ENCODE assay signal across 22 cellular contexts in genomic region chr7:84144480-84144879, GRCh38. TPM values are rescaled to one million over a fixed set of nuclear protein-coding genes. Genes with fewer than 3 reads are reported as not detected.
DNase-seq lines count a peak whose midpoint lies in the region; TF ChIP-seq lines count a peak whose summit lies in the region.
"Had no signal": no experiment of that assay in that cellular context is flagged by ENCODE, and none has a peak within 500 bp of the region (broad histone marks: within the 10 kb centered on the region; RNA-seq: fewer than 3 reads in every experiment).

No MANE protein-coding gene starts in this region.

- no peak overlapping the region for H3K18ac ChIP-seq in H9 (ENCODE audit: insufficient read length, low read depth, low read length)

- peak overlapping the region; percentile 51 for H3K4me2 ChIP-seq in H9 (ENCODE audit: insufficient read depth, insufficient read length, low read length)
- H3K4me2 ChIP-seq: BLaER1 had no signal

- H3K27ac Mint-ChIP-seq in H9 (peak overlapping the region; percentile 95 to 98 (median 97); a peak in 6 of 7 replicates), neural crest cell (ENCODE audit: unreplicated experiment) (peak overlapping the region; percentile 60)
- H3K27ac Mint-ChIP-seq: activated T-helper 2 cell treated with anti-CD3 and anti-CD28 coated beads, Interferon-gamma antibody, Interleukin-2, Interleukin-4, amounts not matched to agents 10 μg/mL and 5 μg/mL and 100 μg/mL, durations not matched to agents 14 hours and 24 hours and 36 hours; stimulated activated memory B cell treated with anti-CD40 and anti-IgM and Interleukin-4, amounts not matched to agents 10 μg/mL and 1 μg/mL and 100 μg/mL, for 72 hours had no signal

- no peaks in the 10 kb centered on the region for H3K4me1 ChIP-seq in H9 (ENCODE audit: insufficient read depth, low read length)
- H3K4me1 ChIP-seq: BLaER1, esophagus squamous epithelium, right atrium auricular region had no signal

- H3K4me1 Mint-ChIP-seq in H9, result peaks cover 60 to 69% of the 10 kb centered on the region in 2 experiments
- peaks cover 61% of the 10 kb centered on the region for H3K4me1 Mint-ChIP-seq in neural crest cell
- H3K4me1 Mint-ChIP-seq: stimulated activated memory B cell treated with anti-CD40 and anti-IgM and Interleukin-4, amounts not matched to agents 10 μg/mL and 1 μg/mL and 100 μg/mL, for 72 hours had no signal

- H4K5ac ChIP-seq in H9 (ENCODE audit: insufficient read length, low read depth, low read length), result no peak overlapping the region

- H3K23ac ChIP-seq in H9 (ENCODE audit: insufficient read length, low read depth, low read length), result no peak overlapping the region

- H3K27me3 ChIP-seq in H9 (ENCODE audit: insufficient read depth, low read length), result no peaks in the 10 kb centered on the region
- H3K27me3 ChIP-seq: BLaER1, esophagus squamous epithelium, right atrium auricular region had no signal

- H2BK20ac ChIP-seq in H9 (ENCODE audit: low read depth, low read length, poor library complexity, severe bottlenecking), result no peak overlapping the region

- H3K79me2 ChIP-seq in H9 (ENCODE audit: insufficient read depth, low read length), result peaks cover 15% of the 10 kb centered on the region; the same call in 1 of the 2 replicates

- H2BK12ac ChIP-seq in H9 (ENCODE audit: insufficient read length, low read depth, low read length), result no peak overlapping the region

- H4K8ac ChIP-seq in H9 (replicated peaks; ENCODE audit: insufficient read length, low read depth, low read length), result no peak overlapping the region

- H2BK15ac ChIP-seq in H9 (ENCODE audit: low read depth, low read length), result no peak overlapping the region

- H3K23me2 ChIP-seq in H9 (ENCODE audit: insufficient read length, low read depth, low read length, poor library complexity, severe bottlenecking), result no peaks in the 10 kb centered on the region

- no peak overlapping the region for H3K4ac ChIP-seq in H9 (ENCODE audit: low read depth, low read length)

- H3K4me3 Mint-ChIP-seq in H9, result peak overlapping the region; percentile 33 to 69
- H3K4me3 Mint-ChIP-seq in neural crest cell, result no peak overlapping the region
- H3K4me3 Mint-ChIP-seq: stimulated activated memory B cell treated with anti-CD40 and anti-IgM and Interleukin-4, amounts not matched to agents 10 μg/mL and 1 μg/mL and 100 μg/mL, for 72 hours had no signal

- H4K91ac ChIP-seq in H9 (ENCODE audit: insufficient read length, low read depth, low read length), result no peak overlapping the region

- H2BK5ac ChIP-seq in H9 (ENCODE audit: insufficient read length, low read length), result no peak overlapping the region

- H3T11ph ChIP-seq in H9 (ENCODE audit: low read length), result no peak overlapping the region

- DNase-seq in H9, result no peak
- peak; percentile 65 for DNase-seq in OCI-M1 (lab: John Stamatoyannopoulos, UW)
- DNase-seq in fibroblast of peridontal ligament (ENCODE audit: extremely low read depth), result peak; percentile 41
- no peak for DNase-seq in neural crest cell (ENCODE audit: low read depth, low spot score)
- DNase-seq in CD1c-positive myeloid dendritic cell (ENCODE audit: extremely low spot score), result no peak
- DNase-seq in NOMO-1 (lab: John Stamatoyannopoulos, UW; ENCODE audit: unreplicated experiment in 2 of 2), result no peak
- no peak for DNase-seq in NCI-H1417 (lab: John Stamatoyannopoulos, UW)
- DNase-seq: activated CD4-positive, alpha-beta T cell treated with anti-CD3 and anti-CD28 coated beads for 1 hour; DND-41; esophagus squamous epithelium; HCEC 1CT; KG1; midbrain; NCI-H1092 treated with DMSO at 0.1 percent for 48 hours; NCI-H748 treated with DMSO at 0.1 percent for 48 hours; PC-3; stimulated activated CD4-positive, alpha-beta T cell treated with anti-CD3 and anti-CD28 coated beads, Interleukin-15, amount 100 ng/mL, for 24 hours had no signal

- no peak overlapping the region for H2AK5ac ChIP-seq in H9 (ENCODE audit: insufficient read length, low read length)

- H3K27ac ChIP-seq in H9 (ENCODE audit: insufficient read length, low read depth, low read length), result peak overlapping the region; percentile 78
- H3K27ac ChIP-seq: BLaER1, right atrium auricular region, thoracic aorta had no signal

- H2AFZ ChIP-seq in H9 (ENCODE audit: low read length), result no peak overlapping the region

- no peaks in the 10 kb centered on the region for H3K9me3 Mint-ChIP-seq in H9
- H3K9me3 Mint-ChIP-seq in neural crest cell, result peaks cover 3% of the 10 kb centered on the region
- H3K9me3 Mint-ChIP-seq: activated T-helper 2 cell treated with anti-CD3 and anti-CD28 coated beads, Interferon-gamma antibody, Interleukin-2, Interleukin-4, amounts not matched to agents 10 μg/mL and 5 μg/mL and 100 μg/mL, durations not matched to agents 14 hours and 24 hours and 36 hours had no signal

- no CpG with 5 or more reads among the region's 3 CpGs for WGBS in H9 (ENCODE audit: extremely low coverage, insufficient read length, low lambda C conversion rate)

- no peaks in the 10 kb centered on the region for H3K9me3 ChIP-seq in H9 (ENCODE audit: control insufficient read depth, low read depth, low read length)
- H3K9me3 ChIP-seq: BLaER1, esophagus squamous epithelium, right atrium auricular region, thoracic aorta had no signal

- H3K14ac ChIP-seq in H9 (ENCODE audit: insufficient read depth, low read length), result no peak overlapping the region

- H3K79me1 ChIP-seq in H9 (ENCODE audit: insufficient read depth, low read depth, low read length, poor library complexity, severe bottlenecking), result peaks cover 6% of the 10 kb centered on the region

- no peak overlapping the region for H3K56ac ChIP-seq in H9 (ENCODE audit: insufficient read length, low read depth, low read length)

- no peak overlapping the region for H2BK120ac ChIP-seq in H9 (ENCODE audit: low read depth, low read length, poor library complexity, severe bottlenecking)

- TF ChIP-seq CTCF in H9 (conservative IDR thresholded peaks at IDR 0.05), result no peak
- TF ChIP-seq CTCF in neural crest cell (conservative IDR thresholded peaks at IDR 0.05), result no peak

- H3K9ac ChIP-seq in H9 (ENCODE audit: extremely low read depth, insufficient read length, low read length), result peak overlapping the region; percentile 50
- H3K9ac ChIP-seq: BLaER1 had no signal

- no peaks in the 10 kb centered on the region for H3K27me3 Mint-ChIP-seq in H9 (ENCODE audit: low read depth)
- H3K27me3 Mint-ChIP-seq in neural crest cell (ENCODE audit: low read depth), result no peaks in the 10 kb centered on the region
- H3K27me3 Mint-ChIP-seq: stimulated activated memory B cell treated with anti-CD40 and anti-IgM and Interleukin-4, amounts not matched to agents 10 μg/mL and 1 μg/mL and 100 μg/mL, for 72 hours had no signal

- H3K36me3 Mint-ChIP-seq in H9 (ENCODE audit: insufficient read depth in 1 of 3, low read depth in 3 of 3) (peaks cover 7% of the 10 kb centered on the region in 3 experiments), neural crest cell (ENCODE audit: low read depth) (peaks cover 7% of the 10 kb centered on the region)
- H3K36me3 Mint-ChIP-seq: stimulated activated memory B cell treated with anti-CD40 and anti-IgM and Interleukin-4, amounts not matched to agents 10 μg/mL and 1 μg/mL and 100 μg/mL, for 72 hours had no signal

- no peaks in the 10 kb centered on the region for H4K20me1 ChIP-seq in H9 (ENCODE audit: control insufficient read depth, insufficient read depth, insufficient read length)
- H4K20me1 ChIP-seq: BLaER1 had no signal

RNA-seq across cellular contexts. Expression of gene SEMA3A, which starts 50.1 kb away (rescaled TPM):
- 60.0 and 61.5 TPM in 2 replicates for total RNA-seq in H9 (2021)
- total RNA-seq in neural crest cell, result 21.7 and 24.7 TPM in 2 replicates

Comparison
In these comparisons a context has a peak if more than half of its experiments do, and no peak if none do; other contexts are left out.
1. DNase-seq: peak in OCI-M1 (single experiment) and fibroblast of peridontal ligament (single experiment); none in H9 (single experiment), neural crest cell (single experiment), CD1c-positive myeloid dendritic cell (single experiment), NOMO-1 (0 of 2) and NCI-H1417 (0 of 3).